Comparison of ENCODE assay signal across 1 cellular context in the genomic region with DNA sequence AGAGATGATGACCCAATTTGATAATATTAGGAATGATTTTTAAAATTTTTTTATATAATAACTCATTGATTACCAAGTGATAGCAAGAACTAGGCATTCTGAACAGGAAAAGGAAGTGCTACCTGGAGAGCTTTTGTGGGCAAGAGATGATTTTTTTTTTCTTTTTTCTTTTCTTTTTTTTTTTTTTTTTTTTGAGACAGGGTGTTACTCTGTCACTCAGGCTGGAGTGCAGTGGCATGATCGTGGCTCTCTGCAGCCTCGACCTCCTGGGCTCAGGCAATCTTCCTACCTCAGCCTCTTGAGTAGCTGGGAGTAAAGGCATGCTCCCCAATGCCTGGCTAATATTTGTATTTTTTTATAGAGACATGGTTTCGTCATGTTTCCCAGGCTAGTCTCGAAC.
TF ChIP-seq lines count a peak whose summit lies in the region.

No MANE protein-coding gene starts in this region.

TF ChIP-seq in WTC11, 78 proteins besides CTCF, POLR2A, EP300 and RAD21 (continued from another document):
- TF ChIP-seq, protein P1, sequence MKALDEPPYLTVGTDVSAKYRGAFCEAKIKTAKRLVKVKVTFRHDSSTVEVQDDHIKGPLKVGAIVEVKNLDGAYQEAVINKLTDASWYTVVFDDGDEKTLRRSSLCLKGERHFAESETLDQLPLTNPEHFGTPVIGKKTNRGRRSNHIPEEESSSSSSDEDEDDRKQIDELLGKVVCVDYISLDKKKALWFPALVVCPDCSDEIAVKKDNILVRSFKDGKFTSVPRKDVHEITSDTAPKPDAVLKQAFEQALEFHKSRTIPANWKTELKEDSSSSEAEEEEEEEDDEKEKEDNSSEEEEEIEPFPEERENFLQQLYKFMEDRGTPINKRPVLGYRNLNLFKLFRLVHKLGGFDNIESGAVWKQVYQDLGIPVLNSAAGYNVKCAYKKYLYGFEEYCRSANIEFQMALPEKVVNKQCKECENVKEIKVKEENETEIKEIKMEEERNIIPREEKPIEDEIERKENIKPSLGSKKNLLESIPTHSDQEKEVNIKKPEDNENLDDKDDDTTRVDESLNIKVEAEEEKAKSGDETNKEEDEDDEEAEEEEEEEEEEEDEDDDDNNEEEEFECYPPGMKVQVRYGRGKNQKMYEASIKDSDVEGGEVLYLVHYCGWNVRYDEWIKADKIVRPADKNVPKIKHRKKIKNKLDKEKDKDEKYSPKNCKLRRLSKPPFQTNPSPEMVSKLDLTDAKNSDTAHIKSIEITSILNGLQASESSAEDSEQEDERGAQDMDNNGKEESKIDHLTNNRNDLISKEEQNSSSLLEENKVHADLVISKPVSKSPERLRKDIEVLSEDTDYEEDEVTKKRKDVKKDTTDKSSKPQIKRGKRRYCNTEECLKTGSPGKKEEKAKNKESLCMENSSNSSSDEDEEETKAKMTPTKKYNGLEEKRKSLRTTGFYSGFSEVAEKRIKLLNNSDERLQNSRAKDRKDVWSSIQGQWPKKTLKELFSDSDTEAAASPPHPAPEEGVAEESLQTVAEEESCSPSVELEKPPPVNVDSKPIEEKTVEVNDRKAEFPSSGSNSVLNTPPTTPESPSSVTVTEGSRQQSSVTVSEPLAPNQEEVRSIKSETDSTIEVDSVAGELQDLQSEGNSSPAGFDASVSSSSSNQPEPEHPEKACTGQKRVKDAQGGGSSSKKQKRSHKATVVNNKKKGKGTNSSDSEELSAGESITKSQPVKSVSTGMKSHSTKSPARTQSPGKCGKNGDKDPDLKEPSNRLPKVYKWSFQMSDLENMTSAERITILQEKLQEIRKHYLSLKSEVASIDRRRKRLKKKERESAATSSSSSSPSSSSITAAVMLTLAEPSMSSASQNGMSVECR (CRISPR knock-in tag; IDR thresholded peaks at IDR 0.05; ENCODE audit: borderline replicate concordance), result no peak
- TF ChIP-seq NFATC4 (CRISPR knock-in tag; IDR thresholded peaks at IDR 0.05) (no peak), NR3C1 (CRISPR knock-in tag; conservative IDR thresholded peaks at IDR 0.05; ENCODE audit: low read depth) (no peak), NFYB (CRISPR knock-in tag; conservative IDR thresholded peaks at IDR 0.05; ENCODE audit: low read depth) (no peak), NR2C2 (CRISPR knock-in tag; IDR thresholded peaks at IDR 0.05) (no peak)
